1 cellular context compared by ENCODE assay signal in the genomic region with DNA sequence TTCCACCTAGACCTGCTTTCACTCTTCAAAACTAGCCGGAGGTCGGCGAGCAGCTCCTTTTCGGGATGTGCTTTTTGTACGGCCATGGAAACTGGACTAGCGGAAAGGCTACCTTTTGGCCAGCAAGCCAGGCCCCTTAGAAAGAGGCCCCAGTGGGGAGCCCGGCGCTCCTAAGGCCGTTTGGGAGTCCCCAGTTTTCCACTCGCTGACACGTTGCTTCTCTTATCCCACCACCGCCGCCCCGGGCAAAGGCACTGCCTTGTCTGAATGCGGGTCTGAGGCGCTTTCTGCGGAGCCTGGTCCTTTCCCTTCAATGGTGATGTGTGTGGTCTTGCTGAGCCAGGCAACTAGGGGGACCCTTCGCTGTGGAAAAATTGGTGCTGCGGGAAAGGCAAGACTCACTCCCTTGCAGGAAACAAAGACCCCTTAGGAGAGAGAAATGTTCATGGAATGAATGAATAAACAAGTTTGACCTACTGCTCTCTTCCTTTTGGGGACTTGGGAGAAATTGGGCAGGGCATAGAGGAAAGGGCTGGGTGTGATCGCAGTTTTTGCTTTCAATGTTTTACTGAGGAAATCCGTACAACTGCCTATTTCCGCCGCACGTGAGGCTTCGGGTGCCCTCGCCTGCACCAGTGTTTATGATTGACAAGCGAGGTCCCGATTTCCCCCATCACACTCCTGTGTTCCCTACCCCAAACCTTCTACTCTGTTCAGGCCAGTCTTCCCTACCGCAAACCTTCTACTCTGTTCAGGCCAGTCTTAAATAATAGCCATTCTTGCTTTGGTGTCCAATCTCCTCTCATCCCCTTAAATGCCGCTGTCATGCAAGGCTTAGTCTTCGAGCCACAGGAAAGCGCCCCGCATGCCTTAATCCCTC.
TF ChIP-seq lines count a peak whose summit lies in the region.

No MANE protein-coding gene starts in this region.

TF ChIP-seq in WTC11, 78 proteins besides CTCF, POLR2A, EP300 and RAD21 (continued from another document):
- TF ChIP-seq, protein P1, sequence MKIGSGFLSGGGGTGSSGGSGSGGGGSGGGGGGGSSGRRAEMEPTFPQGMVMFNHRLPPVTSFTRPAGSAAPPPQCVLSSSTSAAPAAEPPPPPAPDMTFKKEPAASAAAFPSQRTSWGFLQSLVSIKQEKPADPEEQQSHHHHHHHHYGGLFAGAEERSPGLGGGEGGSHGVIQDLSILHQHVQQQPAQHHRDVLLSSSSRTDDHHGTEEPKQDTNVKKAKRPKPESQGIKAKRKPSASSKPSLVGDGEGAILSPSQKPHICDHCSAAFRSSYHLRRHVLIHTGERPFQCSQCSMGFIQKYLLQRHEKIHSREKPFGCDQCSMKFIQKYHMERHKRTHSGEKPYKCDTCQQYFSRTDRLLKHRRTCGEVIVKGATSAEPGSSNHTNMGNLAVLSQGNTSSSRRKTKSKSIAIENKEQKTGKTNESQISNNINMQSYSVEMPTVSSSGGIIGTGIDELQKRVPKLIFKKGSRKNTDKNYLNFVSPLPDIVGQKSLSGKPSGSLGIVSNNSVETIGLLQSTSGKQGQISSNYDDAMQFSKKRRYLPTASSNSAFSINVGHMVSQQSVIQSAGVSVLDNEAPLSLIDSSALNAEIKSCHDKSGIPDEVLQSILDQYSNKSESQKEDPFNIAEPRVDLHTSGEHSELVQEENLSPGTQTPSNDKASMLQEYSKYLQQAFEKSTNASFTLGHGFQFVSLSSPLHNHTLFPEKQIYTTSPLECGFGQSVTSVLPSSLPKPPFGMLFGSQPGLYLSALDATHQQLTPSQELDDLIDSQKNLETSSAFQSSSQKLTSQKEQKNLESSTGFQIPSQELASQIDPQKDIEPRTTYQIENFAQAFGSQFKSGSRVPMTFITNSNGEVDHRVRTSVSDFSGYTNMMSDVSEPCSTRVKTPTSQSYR (CRISPR knock-in tag; IDR thresholded peaks at IDR 0.05), result no peak
- TF ChIP-seq, protein P2, sequence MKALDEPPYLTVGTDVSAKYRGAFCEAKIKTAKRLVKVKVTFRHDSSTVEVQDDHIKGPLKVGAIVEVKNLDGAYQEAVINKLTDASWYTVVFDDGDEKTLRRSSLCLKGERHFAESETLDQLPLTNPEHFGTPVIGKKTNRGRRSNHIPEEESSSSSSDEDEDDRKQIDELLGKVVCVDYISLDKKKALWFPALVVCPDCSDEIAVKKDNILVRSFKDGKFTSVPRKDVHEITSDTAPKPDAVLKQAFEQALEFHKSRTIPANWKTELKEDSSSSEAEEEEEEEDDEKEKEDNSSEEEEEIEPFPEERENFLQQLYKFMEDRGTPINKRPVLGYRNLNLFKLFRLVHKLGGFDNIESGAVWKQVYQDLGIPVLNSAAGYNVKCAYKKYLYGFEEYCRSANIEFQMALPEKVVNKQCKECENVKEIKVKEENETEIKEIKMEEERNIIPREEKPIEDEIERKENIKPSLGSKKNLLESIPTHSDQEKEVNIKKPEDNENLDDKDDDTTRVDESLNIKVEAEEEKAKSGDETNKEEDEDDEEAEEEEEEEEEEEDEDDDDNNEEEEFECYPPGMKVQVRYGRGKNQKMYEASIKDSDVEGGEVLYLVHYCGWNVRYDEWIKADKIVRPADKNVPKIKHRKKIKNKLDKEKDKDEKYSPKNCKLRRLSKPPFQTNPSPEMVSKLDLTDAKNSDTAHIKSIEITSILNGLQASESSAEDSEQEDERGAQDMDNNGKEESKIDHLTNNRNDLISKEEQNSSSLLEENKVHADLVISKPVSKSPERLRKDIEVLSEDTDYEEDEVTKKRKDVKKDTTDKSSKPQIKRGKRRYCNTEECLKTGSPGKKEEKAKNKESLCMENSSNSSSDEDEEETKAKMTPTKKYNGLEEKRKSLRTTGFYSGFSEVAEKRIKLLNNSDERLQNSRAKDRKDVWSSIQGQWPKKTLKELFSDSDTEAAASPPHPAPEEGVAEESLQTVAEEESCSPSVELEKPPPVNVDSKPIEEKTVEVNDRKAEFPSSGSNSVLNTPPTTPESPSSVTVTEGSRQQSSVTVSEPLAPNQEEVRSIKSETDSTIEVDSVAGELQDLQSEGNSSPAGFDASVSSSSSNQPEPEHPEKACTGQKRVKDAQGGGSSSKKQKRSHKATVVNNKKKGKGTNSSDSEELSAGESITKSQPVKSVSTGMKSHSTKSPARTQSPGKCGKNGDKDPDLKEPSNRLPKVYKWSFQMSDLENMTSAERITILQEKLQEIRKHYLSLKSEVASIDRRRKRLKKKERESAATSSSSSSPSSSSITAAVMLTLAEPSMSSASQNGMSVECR (CRISPR knock-in tag; IDR thresholded peaks at IDR 0.05; ENCODE audit: borderline replicate concordance), result no peak
- TF ChIP-seq, protein P3, sequence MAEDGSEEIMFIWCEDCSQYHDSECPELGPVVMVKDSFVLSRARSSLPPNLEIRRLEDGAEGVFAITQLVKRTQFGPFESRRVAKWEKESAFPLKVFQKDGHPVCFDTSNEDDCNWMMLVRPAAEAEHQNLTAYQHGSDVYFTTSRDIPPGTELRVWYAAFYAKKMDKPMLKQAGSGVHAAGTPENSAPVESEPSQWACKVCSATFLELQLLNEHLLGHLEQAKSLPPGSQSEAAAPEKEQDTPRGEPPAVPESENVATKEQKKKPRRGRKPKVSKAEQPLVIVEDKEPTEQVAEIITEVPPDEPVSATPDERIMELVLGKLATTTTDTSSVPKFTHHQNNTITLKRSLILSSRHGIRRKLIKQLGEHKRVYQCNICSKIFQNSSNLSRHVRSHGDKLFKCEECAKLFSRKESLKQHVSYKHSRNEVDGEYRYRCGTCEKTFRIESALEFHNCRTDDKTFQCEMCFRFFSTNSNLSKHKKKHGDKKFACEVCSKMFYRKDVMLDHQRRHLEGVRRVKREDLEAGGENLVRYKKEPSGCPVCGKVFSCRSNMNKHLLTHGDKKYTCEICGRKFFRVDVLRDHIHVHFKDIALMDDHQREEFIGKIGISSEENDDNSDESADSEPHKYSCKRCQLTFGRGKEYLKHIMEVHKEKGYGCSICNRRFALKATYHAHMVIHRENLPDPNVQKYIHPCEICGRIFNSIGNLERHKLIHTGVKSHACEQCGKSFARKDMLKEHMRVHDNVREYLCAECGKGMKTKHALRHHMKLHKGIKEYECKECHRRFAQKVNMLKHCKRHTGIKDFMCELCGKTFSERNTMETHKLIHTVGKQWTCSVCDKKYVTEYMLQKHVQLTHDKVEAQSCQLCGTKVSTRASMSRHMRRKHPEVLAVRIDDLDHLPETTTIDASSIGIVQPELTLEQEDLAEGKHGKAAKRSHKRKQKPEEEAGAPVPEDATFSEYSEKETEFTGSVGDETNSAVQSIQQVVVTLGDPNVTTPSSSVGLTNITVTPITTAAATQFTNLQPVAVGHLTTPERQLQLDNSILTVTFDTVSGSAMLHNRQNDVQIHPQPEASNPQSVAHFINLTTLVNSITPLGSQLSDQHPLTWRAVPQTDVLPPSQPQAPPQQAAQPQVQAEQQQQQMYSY (CRISPR knock-in tag; IDR thresholded peaks at IDR 0.05), result no peak
